ENCODE assay signal across 8 cellular contexts in genomic region chr19:19820774-19821315, GRCh38. TPM values are rescaled to one million over a fixed set of nuclear protein-coding genes. Genes with fewer than 3 reads are reported as not detected.
DNase-seq lines count a peak whose midpoint lies in the region; ATAC-seq, FAIRE-seq and TF ChIP-seq lines count a peak whose summit lies in the region.

No MANE protein-coding gene starts in this region.

- peak overlapping the region; percentile 94 to 100 (median 98) for H3K9ac ChIP-seq in skeletal muscle tissue (ENCODE audit: low read depth in 1 of 3, low read length in 3 of 3)

- H3K9me3 Mint-ChIP-seq in T-helper 2 cell treated with Interferon-gamma antibody and Interleukin-4, amounts not matched to agents 5 μg/mL and 100 μg/mL, for 36 hours, result peaks cover 62% of the 10 kb centered on the region

- H3K4me3 Mint-ChIP-seq in T-helper 2 cell treated with Interferon-gamma antibody and Interleukin-4, amounts not matched to agents 5 μg/mL and 100 μg/mL, for 36 hours, result peak overlapping the region; percentile 99

- FAIRE-seq in GM19239 (lab: Jason Lieb, UNC), result peak; percentile 73
- FAIRE-seq in RCC 7860 (lab: Jason Lieb, UNC), result no peak

- H3K36me3 ChIP-seq in skeletal muscle tissue (ENCODE audit: control insufficient read depth in 3 of 3, insufficient read depth in 3 of 3, low read length in 3 of 3), result peaks cover 0 to 4% (median 2%) of the 10 kb centered on the region in 3 donors

- peaks cover 47% of the 10 kb centered on the region for H3K36me3 Mint-ChIP-seq in T-helper 2 cell treated with Interferon-gamma antibody and Interleukin-4, amounts not matched to agents 5 μg/mL and 100 μg/mL, for 36 hours (ENCODE audit: low read depth)

- H3K27ac ChIP-seq in skeletal muscle tissue (ENCODE audit: low read depth, low read length), result peak overlapping the region; percentile 98

- H3K9me3 ChIP-seq in skeletal muscle tissue (ENCODE audit: control insufficient read depth in 3 of 3, low read length in 3 of 3), result peaks cover 0 to 2% (median 0%) of the 10 kb centered on the region in 3 donors

- peak overlapping the region; percentile 98 for H3K27ac Mint-ChIP-seq in T-helper 2 cell treated with Interferon-gamma antibody and Interleukin-4, amounts not matched to agents 5 μg/mL and 100 μg/mL, for 36 hours

- TF ChIP-seq CTCF in fibroblast of pulmonary artery (IDR thresholded peaks at IDR 0.05; ENCODE audit: low read length, missing control alignments), result no peak

- peaks cover 0 to 11% (median 2%) of the 10 kb centered on the region in 3 donors for H3K4me1 ChIP-seq in skeletal muscle tissue (ENCODE audit: control insufficient read depth in 3 of 3, insufficient read depth in 3 of 3, low read length in 3 of 3)

- no peak for ATAC-seq in HG03342 (IDR thresholded peaks at IDR 0.05; ENCODE audit: unreplicated experiment)
- ATAC-seq in HG02884 (IDR thresholded peaks at IDR 0.05; ENCODE audit: unreplicated experiment), result no peak

- no peaks in the 10 kb centered on the region for H3K27me3 ChIP-seq in skeletal muscle tissue (ENCODE audit: control insufficient read depth in 3 of 3, insufficient read depth in 3 of 3, low read length in 3 of 3)

- DNase-seq in GM19239 (ENCODE audit: insufficient read length, low spot score) (no peak), fibroblast of pulmonary artery (ENCODE audit: low read depth) (no peak), NCI-H82 (lab: John Stamatoyannopoulos, UW) (no peak), RCC 7860 (ENCODE audit: low spot score) (no peak)
- DNase-seq in T-helper 2 cell treated with Interferon-gamma antibody and Interleukin-4, amounts not matched to agents 5 μg/mL and 100 μg/mL, for 36 hours (ENCODE audit: low spot score), result no peak

- peaks cover 8% of the 10 kb centered on the region for H3K4me1 Mint-ChIP-seq in T-helper 2 cell treated with Interferon-gamma antibody and Interleukin-4, amounts not matched to agents 5 μg/mL and 100 μg/mL, for 36 hours (ENCODE audit: low read depth)

- H3K27me3 Mint-ChIP-seq in T-helper 2 cell treated with Interferon-gamma antibody and Interleukin-4, amounts not matched to agents 5 μg/mL and 100 μg/mL, for 36 hours (ENCODE audit: low read depth), result no peaks in the 10 kb centered on the region

- peak overlapping the region; percentile 76 for H3K4me3 ChIP-seq in fibroblast of pulmonary artery (replicated peaks; ENCODE audit: low read depth, low read length)
- H3K4me3 ChIP-seq in skeletal muscle tissue (ENCODE audit: low read length in 3 of 3), result peak overlapping the region; percentile 97 to 99 (median 99)

RNA-seq across cellular contexts. Expression of gene ZNF506, which starts 0.7 kb away (rescaled TPM):
- 20.9 TPM for total RNA-seq in skeletal muscle tissue

RNA-seq across cellular contexts. Expression of gene ZNF253, which starts 44.8 kb away (rescaled TPM):
- 7.3 TPM for total RNA-seq in skeletal muscle tissue
